ENCODE assay signal across 9 cellular contexts in genomic region chr4:162497564-162498167, GRCh38.
A peak's percentile ranks its signal among the peaks of the same experiment; 100 is the strongest.
DNase-seq lines count a peak whose midpoint lies in the region; ATAC-seq, FAIRE-seq and TF ChIP-seq lines count a peak whose summit lies in the region.
"Had no signal": no experiment of that assay in that cellular context is flagged by ENCODE, and none has a peak within 500 bp of the region (broad histone marks: within the 10 kb centered on the region; RNA-seq: fewer than 3 reads in every experiment).

No MANE protein-coding gene starts in this region.

- DNase-seq in NCI-H1436 treated with DMSO at 0.1 percent for 48 hours (lab: John Stamatoyannopoulos, UW), result peak; percentile 0
- DNase-seq in K562 (ENCODE audit: extremely low read depth in 1 of 4, low spot score in 3 of 4), result peak; percentile 1 to 5 (median 4)
- DNase-seq in inferior parietal cortex (ENCODE audit: extremely low spot score), result peak; percentile 75
- DNase-seq in tibial artery, result no peak
- no peak for DNase-seq in GDM1 (lab: John Stamatoyannopoulos, UW)

- no peaks in the 10 kb centered on the region for H3K79me2 ChIP-seq in K562 (ENCODE audit: control insufficient read depth, insufficient read depth, low read length)

- no TSS peak for BruUV-seq in K562 (replicated peaks; lab: Mats Ljungman, UMichigan)

- peak; percentile 90 for ATAC-seq in GM18499 (IDR thresholded peaks at IDR 0.05; ENCODE audit: insufficient read depth, unreplicated experiment)
- ATAC-seq in HG02763 (IDR thresholded peaks at IDR 0.05; ENCODE audit: unreplicated experiment), result peak; percentile 79
- ATAC-seq in K562, result no peak

- H4K20me1 ChIP-seq in K562 (replicated peaks; ENCODE audit: control insufficient read depth, insufficient read depth, low read length), result no peaks in the 10 kb centered on the region

- TF ChIP-seq EP300 in K562 (IDR thresholded peaks at IDR 0.05; ENCODE audit: low read length), result no peak

- no peaks in the 10 kb centered on the region for H3K4me1 ChIP-seq in K562 (replicated peaks in 1 of 2; ENCODE audit: control insufficient read depth in 2 of 2, insufficient read depth in 2 of 2, low read length in 2 of 2)
- H3K4me1 ChIP-seq in tibial artery, result peaks cover 0 to 4% (median 0%) of the 10 kb centered on the region in 4 donors
- H3K4me1 ChIP-seq: SJCRH30 had no signal

- TF ChIP-seq CTCF in C4-2B (conservative IDR thresholded peaks at IDR 0.05), result peak; percentile 86
- TF ChIP-seq CTCF in K562 (IDR thresholded peaks at IDR 0.05 in 2 of 3, conservative IDR thresholded peaks at IDR 0.05 in 1 of 3; ENCODE audit: insufficient read depth in 2 of 3, low read depth in 1 of 3, low read length in 3 of 3), result peak; percentile 25 to 47 (median 38); a peak in 3 of 6 replicates
- TF ChIP-seq CTCF in tibial artery (IDR thresholded peaks at IDR 0.05), result peak; percentile 89 to 91

- intact Hi-C loops in K562 (cut with micrococcal nuclease), result loop anchor here (1.0 to 5.0 kb wide), 4 partner anchors 540 to 1047 kb away; partner anchors contain the start of gene NPY1R
- intact Hi-C loops in tibial artery (cut with DNase I; ENCODE audit: low total_unique reads), result loop anchor here (5.0 kb wide), 1 partner anchor 1055 kb away; no protein-coding TSS in a partner anchor

- H3K4me2 ChIP-seq in K562 (ENCODE audit: insufficient read depth, low read length), result no peak overlapping the region

- H2AFZ ChIP-seq in K562 (ENCODE audit: low read depth, low read length), result no peak overlapping the region

- POLR2A ChIA-PET in K562 (lab: Yijun Ruan, JAX), result no interaction called here

- H3K9me3 ChIP-seq in K562 (replicated peaks; ENCODE audit: control insufficient read depth, insufficient read depth, low read depth, low read length) (no peaks in the 10 kb centered on the region), tibial artery (no peaks in the 10 kb centered on the region)
- H3K9me3 ChIP-seq: SJCRH30 had no signal

- peak; percentile 42 to 56; a peak in 3 of 4 replicates for TF ChIP-seq RAD21 in K562 (CRISPR knock-in tag; conservative IDR thresholded peaks at IDR 0.05 in 1 of 2, IDR thresholded peaks at IDR 0.05 in 1 of 2)

- FAIRE-seq in K562 (lab: Jason Lieb, UNC), result no peak

- in situ Hi-C loops in K562 (cut with MboI), result no loop called here

- no peak for TF ChIP-seq POLR2A in K562 (conservative IDR thresholded peaks at IDR 0.05)

- H3K36me3 ChIP-seq in K562 (ENCODE audit: control insufficient read depth, insufficient read depth, low read length), result no peaks in the 10 kb centered on the region
- H3K36me3 ChIP-seq in tibial artery, result no peaks in the 10 kb centered on the region
- H3K36me3 ChIP-seq: SJCRH30 had no signal

- H3K9me1 ChIP-seq in K562 (ENCODE audit: control insufficient read depth, insufficient read depth, low read length), result no peaks in the 10 kb centered on the region

- H3K27ac ChIP-seq in C4-2B (no peak overlapping the region), K562 (ENCODE audit: extremely low read depth, low read depth, low read length) (no peak overlapping the region), tibial artery (no peak overlapping the region)
- H3K27ac ChIP-seq: SJCRH30 had no signal

- CTCF ChIA-PET in K562 (lab: Yijun Ruan, JAX; ENCODE audit: low intra/inter-chr PET ratio), result interaction anchor here (1.1 kb wide), 1 partner anchor 1047 kb away, joined by 3 read pairs; no protein-coding TSS in a partner anchor

- WGBS in K562 (ENCODE audit: insufficient coverage, low coverage, missing lambda C conversion rate), result 6% methylated on average over 4 of the region's 5 CpGs

- H3K27me3 ChIP-seq in K562 (ENCODE audit: control insufficient read depth in 2 of 2, insufficient read depth in 2 of 2, low read length in 2 of 2) (no peaks in the 10 kb centered on the region), tibial artery (no peaks in the 10 kb centered on the region)
- H3K27me3 ChIP-seq: SJCRH30 had no signal

- no peak overlapping the region for H3K4me3 ChIP-seq in K562
- peak overlapping the region; percentile 24 to 34 for H3K4me3 ChIP-seq in tibial artery
- H3K4me3 ChIP-seq: SJCRH30 had no signal

- H3K9ac ChIP-seq in K562 (ENCODE audit: insufficient read depth in 1 of 2, low read depth in 2 of 2, low read length in 2 of 2), result no peak overlapping the region

TF ChIP-seq in K562, 482 proteins besides CTCF, POLR2A, EP300 and RAD21:
- TF ChIP-seq DEAF1 (CRISPR knock-in tag; IDR thresholded peaks at IDR 0.05) (peak; percentile 30; the same call in 1 of the 2 replicates), IRF9 (tag; IDR thresholded peaks at IDR 0.05) (peak; percentile 78), PHF8 (IDR thresholded peaks at IDR 0.05; ENCODE audit: borderline replicate concordance, low read length) (no peak), CEBPB (tag; IDR thresholded peaks at IDR 0.05) (peak; percentile 97), ATF3 (IDR thresholded peaks at IDR 0.05) (peak; percentile 32; the same call in 1 of the 2 replicates), ATF3 (CRISPR knock-in tag; conservative IDR thresholded peaks at IDR 0.05) (no peak), CEBPG (CRISPR knock-in tag; IDR thresholded peaks at IDR 0.05) (peak; percentile 83), CEBPG (tag; conservative IDR thresholded peaks at IDR 0.05 in 1 of 2, IDR thresholded peaks at IDR 0.05 in 1 of 2) (peak; percentile 86 to 99)

Comparison
In these comparisons a context has a peak if more than half of its experiments do, and no peak if none do; other contexts are left out.
1. CTCF ChIP-seq: peak in every context shown above with its lines; median percentile 90 in tibial artery; 86 in C4-2B; 38 in K562.
2. DNase-seq: peak in NCI-H1436 treated with DMSO at 0.1 percent for 48 hours (single experiment), K562 (4 of 4) and inferior parietal cortex (single experiment); none in tibial artery (0 of 2) and GDM1 (single experiment).